In genomic region chr19:37855098-37855497, GRCh38 we compare ENCODE assay signal across 12 cellular contexts. TPM values are rescaled to one million over a fixed set of nuclear protein-coding genes. Genes with fewer than 3 reads are reported as not detected.
DNase-seq lines count a peak whose midpoint lies in the region; ATAC-seq, FAIRE-seq and TF ChIP-seq lines count a peak whose summit lies in the region.
"Had no signal": no experiment of that assay in that cellular context is flagged by ENCODE, and none has a peak within 500 bp of the region (broad histone marks: within the 10 kb centered on the region; RNA-seq: fewer than 3 reads in every experiment).

No MANE protein-coding gene starts in this region.

- H2BK5ac ChIP-seq in trophoblast cell (ENCODE audit: low read depth, low read length, poor library complexity), result no peak overlapping the region

- H3K36me3 ChIP-seq in BJ (ENCODE audit: control insufficient read depth, insufficient read depth, low read length) (no peaks in the 10 kb centered on the region), trophoblast cell (ENCODE audit: control insufficient read depth in 1 of 2, insufficient read depth in 2 of 2, low read length in 2 of 2) (no peaks in the 10 kb centered on the region)
- H3K36me3 ChIP-seq: right lobe of liver had no signal

- H3K14ac ChIP-seq in trophoblast cell (ENCODE audit: low read length), result no peak overlapping the region

- H2AK5ac ChIP-seq in trophoblast cell (ENCODE audit: low read length), result no peak overlapping the region

- CTCF ChIA-PET in BJ (lab: Yijun Ruan, JAX), result no interaction called here

- no peak overlapping the region for H2BK120ac ChIP-seq in trophoblast cell (ENCODE audit: insufficient read depth, low read length, poor library complexity)

- H3K4ac ChIP-seq in trophoblast cell (ENCODE audit: low read depth, low read length), result no peak overlapping the region

- H4K8ac ChIP-seq in trophoblast cell (ENCODE audit: low read depth, low read length), result no peak overlapping the region

- no peak for TF ChIP-seq CTCF in BJ (IDR thresholded peaks at IDR 0.05; ENCODE audit: insufficient read depth, low read depth, low read length)

- POLR2A ChIA-PET in BJ (lab: Charles Lee), result no interaction called here

- no peaks in the 10 kb centered on the region for H3K79me1 ChIP-seq in trophoblast cell (ENCODE audit: low read length)

- no peak overlapping the region for H3K27ac ChIP-seq in trophoblast cell (ENCODE audit: low read depth, low read length)
- H3K27ac ChIP-seq: right lobe of liver had no signal

- no peak overlapping the region for H3K9ac ChIP-seq in trophoblast cell (ENCODE audit: low read length)

- no peak overlapping the region for H4K12ac ChIP-seq in trophoblast cell (ENCODE audit: low read depth, low read length)

- no peak for TF ChIP-seq POLR2A in H54 (IDR thresholded peaks at IDR 0.05; ENCODE audit: low read depth, low read length)

- H3K9me3 ChIP-seq in trophoblast cell (ENCODE audit: insufficient read depth, low read depth, low read length), result peaks cover 8% of the 10 kb centered on the region
- H3K9me3 ChIP-seq: right lobe of liver had no signal

- H2AFZ ChIP-seq in trophoblast cell (ENCODE audit: insufficient read depth, low read length, poor library complexity), result no peak overlapping the region

- H3K79me2 ChIP-seq in trophoblast cell (ENCODE audit: control insufficient read depth, insufficient read depth, low read length, poor library complexity), result no peaks in the 10 kb centered on the region

- H3K23ac ChIP-seq in trophoblast cell (ENCODE audit: low read length), result no peak overlapping the region

- FAIRE-seq in H54 (lab: Jason Lieb, UNC), result no peak

- H2BK12ac ChIP-seq in trophoblast cell (ENCODE audit: low read length), result no peak overlapping the region

- no peak overlapping the region for H4K91ac ChIP-seq in trophoblast cell (ENCODE audit: low read depth, low read length)

- DNase-seq in BJ (ENCODE audit: low read depth), result no peak
- peak; percentile 98 for DNase-seq in NCI-H2227 (lab: John Stamatoyannopoulos, UW; ENCODE audit: unreplicated experiment)
- DNase-seq in trophoblast cell, result peak; percentile 55 to 75
- DNase-seq in cerebellum (ENCODE audit: low spot score), result no peak
- no peak for DNase-seq in NCI-H1436 treated with DMSO at 0.1 percent for 48 hours (lab: John Stamatoyannopoulos, UW)
- no peak for DNase-seq in NCI-H510A treated with DMSO at 0.1 percent for 48 hours (lab: John Stamatoyannopoulos, UW)
- no peak for DNase-seq in H54 (ENCODE audit: insufficient read length, low spot score)
- DNase-seq: NCI-H1417 treated with DMSO at 0.1 percent for 48 hours, right lobe of liver had no signal

- H3K4me3 ChIP-seq in BJ (ENCODE audit: low read depth, low read length) (peak overlapping the region; percentile 11; the same call in 1 of the 2 replicates), trophoblast cell (ENCODE audit: low read depth, low read length) (no peak overlapping the region)
- H3K4me3 ChIP-seq: right lobe of liver had no signal

- H3K4me1 ChIP-seq in trophoblast cell (ENCODE audit: control insufficient read depth in 1 of 2, insufficient read depth in 2 of 2, low read length in 2 of 2), result no peaks in the 10 kb centered on the region
- H3K4me1 ChIP-seq: right lobe of liver had no signal

- H3K27me3 ChIP-seq in BJ (ENCODE audit: control insufficient read depth, insufficient read depth, low read length) (no peaks in the 10 kb centered on the region), trophoblast cell (ENCODE audit: insufficient read depth, low read length) (no peaks in the 10 kb centered on the region)
- H3K27me3 ChIP-seq: right lobe of liver had no signal

- no peak overlapping the region for H3K4me2 ChIP-seq in trophoblast cell (ENCODE audit: low read length)

- WGBS in trophoblast cell (ENCODE audit: extremely low coverage, insufficient coverage, insufficient read length), result no CpG with 5 or more reads among the region's 35 CpGs

- no peak overlapping the region for H3K18ac ChIP-seq in trophoblast cell (ENCODE audit: low read length)

- ATAC-seq in esophagus mucosa, result peak; percentile 46
- ATAC-seq: right lobe of liver, WTC11 had no signal

RNA-seq across cellular contexts. Expression of gene WDR87, which starts 51.3 kb away (rescaled TPM):
- polyA plus RNA-seq in BJ (2011; rRNA removed), result not detected in 2 replicates
- polyA minus RNA-seq in BJ (2011; rRNA and poly(A)+ RNA removed), result not detected in 2 replicates
- not detected for total RNA-seq in esophagus mucosa
- not detected in 2 replicates for polyA plus RNA-seq in trophoblast cell (2013)
- total RNA-seq in cerebellum, result not detected
- total RNA-seq: right lobe of liver, WTC11 had no signal
- polyA plus RNA-seq: esophagus had no signal

RNA-seq across cellular contexts. Expression of gene SIPA1L3, which starts 51.9 kb away (rescaled TPM):
- 4.0 and 4.5 TPM in 2 replicates for polyA plus RNA-seq in BJ (2011; rRNA removed)
- polyA minus RNA-seq in BJ (2011; rRNA and poly(A)+ RNA removed), result 19.9 and 20.4 TPM in 2 replicates
- 15.0 TPM for total RNA-seq in esophagus mucosa
- polyA plus RNA-seq in trophoblast cell (2013), result 7.3 and 8.3 TPM in 2 replicates
- total RNA-seq in cerebellum, result 32.1 TPM

Comparison
In these comparisons a context has a peak if more than half of its experiments do, and no peak if none do; other contexts are left out.
1. DNase-seq: peak in NCI-H2227 (single experiment) and trophoblast cell (2 of 2); none in BJ (single experiment), cerebellum (single experiment), NCI-H1436 treated with DMSO at 0.1 percent for 48 hours (single experiment), NCI-H510A treated with DMSO at 0.1 percent for 48 hours (single experiment) and H54 (single experiment).